In genomic region chr16:84608281-84608680, GRCh38 we compare ENCODE assay signal across 11 cellular contexts. TPM values are rescaled to one million over a fixed set of nuclear protein-coding genes. Genes with fewer than 3 reads are reported as not detected.
DNase-seq lines count a peak whose midpoint lies in the region; ATAC-seq, FAIRE-seq and TF ChIP-seq lines count a peak whose summit lies in the region.
"Had no signal": no experiment of that assay in that cellular context is flagged by ENCODE, and none has a peak within 500 bp of the region (broad histone marks: within the 10 kb centered on the region; RNA-seq: fewer than 3 reads in every experiment).

No MANE protein-coding gene starts in this region.

- peaks cover 3% of the 10 kb centered on the region; the same call in 1 of the 2 replicates for H3K9me3 ChIP-seq in Loucy (ENCODE audit: insufficient read depth, low read depth, low read length)

- H3K4me1 Mint-ChIP-seq in activated naive CD8-positive, alpha-beta T cell treated with anti-CD3 and anti-CD28 coated beads, Interleukin-2, amount 50 U/mL, for 24 hours = peaks cover 94% of the 10 kb centered on the region

- peak; percentile 38 for FAIRE-seq in GM12892 (lab: Jason Lieb, UNC)

- DNase-seq in GM12892 (ENCODE audit: insufficient read length) (no peak), NCI-H2107 (lab: John Stamatoyannopoulos, UW) (no peak), GDM1 (lab: John Stamatoyannopoulos, UW) (no peak), NCI-H748 (lab: John Stamatoyannopoulos, UW; ENCODE audit: unreplicated experiment) (no peak)
- no peak for DNase-seq in activated naive CD8-positive, alpha-beta T cell treated with anti-CD3 and anti-CD28 coated beads, Interleukin-2, amount 50 U/mL, for 24 hours
- DNase-seq in stimulated activated CD8-positive, alpha-beta memory T cell treated with anti-CD3 and anti-CD28 coated beads, Interleukin-4, amount 100 ng/mL, for 48 hours = peak; percentile 57
- DNase-seq: DND-41; effector CD8-positive, alpha-beta T cell; NCI-H1105 had no signal

- no peaks in the 10 kb centered on the region for H4K20me1 ChIP-seq in Loucy (ENCODE audit: insufficient read depth, low read length, poor library complexity, severe bottlenecking)

- H3K36me3 Mint-ChIP-seq in activated naive CD8-positive, alpha-beta T cell treated with anti-CD3 and anti-CD28 coated beads, Interleukin-2, amount 50 U/mL, for 24 hours (ENCODE audit: low read depth) = peaks cover 69% of the 10 kb centered on the region

- peaks cover 8% of the 10 kb centered on the region for H3K9me3 Mint-ChIP-seq in activated naive CD8-positive, alpha-beta T cell treated with anti-CD3 and anti-CD28 coated beads, Interleukin-2, amount 50 U/mL, for 24 hours

- no peaks in the 10 kb centered on the region for H3K36me3 ChIP-seq in Loucy (ENCODE audit: insufficient read depth, low read length)

- peaks cover 14% of the 10 kb centered on the region for H3K4me1 ChIP-seq in Loucy (ENCODE audit: insufficient read depth, low read length, poor library complexity, severe bottlenecking)

- no peak for TF ChIP-seq CTCF in Loucy (conservative IDR thresholded peaks at IDR 0.05; ENCODE audit: low read length)

- peak overlapping the region; percentile 34; the same call in 1 of the 2 replicates for H2AFZ ChIP-seq in Loucy (ENCODE audit: low read length)
- H2AFZ ChIP-seq: hepatocyte had no signal

- H3K79me2 ChIP-seq in Loucy (ENCODE audit: insufficient read depth, low read length) = no peaks in the 10 kb centered on the region

- H3K27me3 Mint-ChIP-seq in activated naive CD8-positive, alpha-beta T cell treated with anti-CD3 and anti-CD28 coated beads, Interleukin-2, amount 50 U/mL, for 24 hours = no peaks in the 10 kb centered on the region

- H3K27ac Mint-ChIP-seq in activated naive CD8-positive, alpha-beta T cell treated with anti-CD3 and anti-CD28 coated beads, Interleukin-2, amount 50 U/mL, for 24 hours = peak overlapping the region; percentile 61

- no peak for ATAC-seq in activated naive CD8-positive, alpha-beta T cell treated with anti-CD3 and anti-CD28 coated beads, Interleukin-2, amount 50 U/mL, for 24 hours

- peak overlapping the region; percentile 48 for H3K4me3 Mint-ChIP-seq in activated naive CD8-positive, alpha-beta T cell treated with anti-CD3 and anti-CD28 coated beads, Interleukin-2, amount 50 U/mL, for 24 hours

- no peaks in the 10 kb centered on the region for H3K9me2 ChIP-seq in Loucy (replicated peaks; ENCODE audit: low read depth, low read length)

- H3K4me2 ChIP-seq in Loucy (ENCODE audit: low read depth, low read length, poor library complexity, severe bottlenecking) = peak overlapping the region; percentile 33
- H3K4me2 ChIP-seq: hepatocyte had no signal

- no peak for TF ChIP-seq POLR2A in GM12892 (IDR thresholded peaks at IDR 0.05; ENCODE audit: low read depth, low read length)

- H3K4me3 ChIP-seq in Loucy (ENCODE audit: low read length, poor library complexity, severe bottlenecking) = no peak overlapping the region
- H3K4me3 ChIP-seq: hepatocyte had no signal

- H3F3A ChIP-seq in Loucy (ENCODE audit: low read depth) = no peaks in the 10 kb centered on the region

- H3K27me3 ChIP-seq in Loucy (ENCODE audit: insufficient read depth, low read length, poor library complexity, severe bottlenecking) = no peaks in the 10 kb centered on the region
- H3K27me3 ChIP-seq: hepatocyte had no signal

- H3K9ac ChIP-seq in Loucy (ENCODE audit: low read depth, low read length, poor library complexity, severe bottlenecking) = no peak overlapping the region

RNA-seq across cellular contexts. Expression of gene COTL1, which starts 9.6 kb away (rescaled TPM):
- 375 TPM for polyA plus RNA-seq in GM12892 (2012; ENCODE audit: missing spikeins)

RNA-seq across cellular contexts. Expression of gene KLHL36, which starts 40.0 kb away (rescaled TPM):
- 11.3 TPM for polyA plus RNA-seq in GM12892 (2012; ENCODE audit: missing spikeins)
